8 cellular contexts compared by ENCODE assay signal in the genomic region with DNA sequence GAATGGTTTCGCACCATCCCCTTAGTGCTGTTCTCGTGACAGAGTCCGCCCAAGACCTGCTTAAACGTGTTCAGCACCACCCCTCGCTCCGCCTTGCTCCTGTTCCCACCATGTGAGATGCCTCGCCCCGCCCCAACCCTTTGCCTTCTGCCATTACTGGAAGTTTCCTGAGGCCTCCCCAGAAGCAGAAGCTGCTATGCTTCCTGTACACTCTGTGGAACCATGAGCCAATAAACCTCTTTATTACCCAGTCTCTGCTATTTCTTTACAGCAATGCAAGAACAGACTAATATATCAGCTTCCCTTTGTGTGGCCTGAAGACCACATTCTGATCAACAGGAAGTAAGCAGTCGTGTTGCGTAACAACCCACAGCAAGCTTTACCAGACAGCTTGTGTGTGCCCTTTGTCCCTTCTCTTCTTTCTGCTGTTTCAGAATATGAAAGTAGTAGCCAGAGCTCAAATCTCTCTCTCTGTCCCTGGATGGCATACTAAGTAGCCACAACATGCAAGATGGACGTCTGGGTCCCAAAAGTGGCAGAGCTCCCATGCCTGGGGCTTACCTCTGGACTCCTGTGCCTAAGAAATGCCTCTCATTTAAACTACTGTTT.
DNase-seq lines count a peak whose midpoint lies in the region; ATAC-seq and TF ChIP-seq lines count a peak whose summit lies in the region.

No MANE protein-coding gene starts in this region.

- no peak for ATAC-seq in GM18519 (IDR thresholded peaks at IDR 0.05; ENCODE audit: low FRiP score, unreplicated experiment)

- no peak overlapping the region for H3K4me3 ChIP-seq in GM06990 (replicated peaks; ENCODE audit: low read depth, low read length)
- peak overlapping the region in 1 of 2 donors; percentile 42 for H3K4me3 ChIP-seq in muscle layer of duodenum (ENCODE audit: low read depth in 1 of 2, low read length in 2 of 2)

- H3K9me3 ChIP-seq in muscle layer of duodenum (ENCODE audit: control insufficient read depth in 1 of 2, low read length in 2 of 2): no peaks in the 10 kb centered on the region

- H3K4me1 ChIP-seq in muscle layer of duodenum (ENCODE audit: control insufficient read depth in 1 of 2, insufficient read depth in 2 of 2, low read length in 2 of 2): peaks cover 0 to 10% of the 10 kb centered on the region in 2 donors

- TF ChIP-seq CTCF in GM06990 (IDR thresholded peaks at IDR 0.05; ENCODE audit: insufficient read depth, low read length, poor library complexity, severe bottlenecking): no peak

- H3K27ac ChIP-seq in muscle layer of duodenum (ENCODE audit: low read length): peak overlapping the region; percentile 92

- H3K36me3 ChIP-seq in GM06990 (ENCODE audit: control insufficient read depth, insufficient read depth, low read length): no peaks in the 10 kb centered on the region; the same call in 1 of the 2 replicates
- H3K36me3 ChIP-seq in muscle layer of duodenum (ENCODE audit: control insufficient read depth in 1 of 2, insufficient read depth in 2 of 2, low read length in 2 of 2): no peaks in the 10 kb centered on the region

- H3K27me3 ChIP-seq in GM06990 (replicated peaks; ENCODE audit: control insufficient read depth, insufficient read depth, low read length): no peaks in the 10 kb centered on the region
- no peaks in the 10 kb centered on the region for H3K27me3 ChIP-seq in muscle layer of duodenum (ENCODE audit: low read depth, low read length)

- in situ Hi-C loops in KBM-7 (cut with MboI; ENCODE audit: low pct_unique_long_range_greater_than_20kb, low sequenced_read_pairs): no loop called here

- peak; percentile 9 for DNase-seq in GM06990 (ENCODE audit: extremely low read depth, insufficient read length)
- DNase-seq in KBM-7: peak; percentile 97
- DNase-seq in activated CD4-positive, alpha-beta T cell treated with anti-CD3 and anti-CD28 coated beads, Interleukin-2, amount 50 U/mL, for 48 hours: peak; percentile 66 to 74
- peak; percentile 53 for DNase-seq in effector CD4-positive, alpha-beta T cell
- peak; percentile 10 to 78 (median 58) for DNase-seq in stimulated activated naive CD4-positive, alpha-beta T cell (lab: John Stamatoyannopoulos, UW)
- no peak for DNase-seq in glomerular visceral epithelial cell (ENCODE audit: extremely low spot score)
